8 cellular contexts compared by ENCODE assay signal in genomic region chr20:54219751-54220426, GRCh38. TPM values are rescaled to one million over a fixed set of nuclear protein-coding genes. Genes with fewer than 3 reads are reported as not detected.
DNase-seq lines count a peak whose midpoint lies in the region; ATAC-seq and TF ChIP-seq lines count a peak whose summit lies in the region.

No MANE protein-coding gene starts in this region.

- H3K36me3 ChIP-seq in adrenal gland (replicated peaks in 1 of 2) = peaks cover 0 to 6% of the 10 kb centered on the region in 2 donors
- H3K36me3 ChIP-seq in left lung = peaks cover 0 to 24% of the 10 kb centered on the region in 2 donors

- no peaks in the 10 kb centered on the region for H3K9me3 Mint-ChIP-seq in activated T-helper 2 cell treated with anti-CD3 and anti-CD28 coated beads, Interferon-gamma antibody, Interleukin-2, Interleukin-4, amounts not matched to agents 10 μg/mL and 5 μg/mL and 100 μg/mL, durations not matched to agents 14 hours and 24 hours and 36 hours

- TF ChIP-seq POLR2A in adrenal gland (IDR thresholded peaks at IDR 0.05) = no peak

- H3K27ac Mint-ChIP-seq in activated T-helper 2 cell treated with anti-CD3 and anti-CD28 coated beads, Interferon-gamma antibody, Interleukin-2, Interleukin-4, amounts not matched to agents 10 μg/mL and 5 μg/mL and 100 μg/mL, durations not matched to agents 14 hours and 24 hours and 36 hours = no peak overlapping the region

- H3K4me1 ChIP-seq in adrenal gland (replicated peaks in 1 of 2) (peaks cover 9 to 16% of the 10 kb centered on the region in 2 donors), left lung (peaks cover 0 to 8% of the 10 kb centered on the region in 2 donors)

- no peak overlapping the region for H3K4me3 Mint-ChIP-seq in activated T-helper 2 cell treated with anti-CD3 and anti-CD28 coated beads, Interferon-gamma antibody, Interleukin-2, Interleukin-4, amounts not matched to agents 10 μg/mL and 5 μg/mL and 100 μg/mL, durations not matched to agents 14 hours and 24 hours and 36 hours (ENCODE audit: low read depth)

- H3K4me1 Mint-ChIP-seq in activated T-helper 2 cell treated with anti-CD3 and anti-CD28 coated beads, Interferon-gamma antibody, Interleukin-2, Interleukin-4, amounts not matched to agents 10 μg/mL and 5 μg/mL and 100 μg/mL, durations not matched to agents 14 hours and 24 hours and 36 hours (ENCODE audit: low read depth) = peaks cover 16% of the 10 kb centered on the region

- no peak overlapping the region for H3K27ac ChIP-seq in adrenal gland
- no peak overlapping the region for H3K27ac ChIP-seq in left lung

- peaks cover 28% of the 10 kb centered on the region for H3K36me3 Mint-ChIP-seq in activated T-helper 2 cell treated with anti-CD3 and anti-CD28 coated beads, Interferon-gamma antibody, Interleukin-2, Interleukin-4, amounts not matched to agents 10 μg/mL and 5 μg/mL and 100 μg/mL, durations not matched to agents 14 hours and 24 hours and 36 hours (ENCODE audit: low read depth)

- H3K27me3 Mint-ChIP-seq in activated T-helper 2 cell treated with anti-CD3 and anti-CD28 coated beads, Interferon-gamma antibody, Interleukin-2, Interleukin-4, amounts not matched to agents 10 μg/mL and 5 μg/mL and 100 μg/mL, durations not matched to agents 14 hours and 24 hours and 36 hours (ENCODE audit: low read depth) = no peaks in the 10 kb centered on the region

- ATAC-seq in left lung (peak; percentile 52), GM18873 (IDR thresholded peaks at IDR 0.05; ENCODE audit: low FRiP score, unreplicated experiment) (no peak)

- no peaks in the 10 kb centered on the region for H3K27me3 ChIP-seq in adrenal gland
- H3K27me3 ChIP-seq in left lung = no peaks in the 10 kb centered on the region

- no peaks in the 10 kb centered on the region for H3K9me3 ChIP-seq in adrenal gland (replicated peaks in 1 of 3)
- H3K9me3 ChIP-seq in left lung = no peaks in the 10 kb centered on the region

- WGBS in adrenal gland, 4 donors = 71 to 78% (median 76%) methylated on average over 6 of the region's 6 CpGs

- no peak overlapping the region for H3K4me3 ChIP-seq in adrenal gland
- no peak overlapping the region for H3K4me3 ChIP-seq in left lung

- TF ChIP-seq CTCF in adrenal gland (IDR thresholded peaks at IDR 0.05) = peak; percentile 13 to 67 (median 56)
- peak; percentile 29 to 36 for TF ChIP-seq CTCF in left lung (IDR thresholded peaks at IDR 0.05)

- DNase-seq in COR-L47 (lab: John Stamatoyannopoulos, UW) (peak; percentile 6), HuH-7.5 (ENCODE audit: low spot score) (peak; percentile 83), adrenal gland (no peak), left lung (no peak), NCI-H2107 (lab: John Stamatoyannopoulos, UW) (no peak)
- DNase-seq in stimulated activated CD4-positive, alpha-beta T cell treated with anti-CD3 and anti-CD28 coated beads, Interleukin-4, amount 100 ng/mL, for 1 hour = no peak
- DNase-seq in activated T-helper 2 cell treated with anti-CD3 and anti-CD28 coated beads, Interferon-gamma antibody, Interleukin-2, Interleukin-4, amounts not matched to agents 10 μg/mL and 5 μg/mL and 100 μg/mL, durations not matched to agents 14 hours and 24 hours and 36 hours (ENCODE audit: low spot score) = no peak

- intact Hi-C loops in adrenal gland (cut with DNase I) (loop anchor here (5.0 kb wide), 1 partner anchor 422 kb away; no protein-coding TSS in a partner anchor), left lung (cut with DNase I) (loop anchor here in 1 of 2 donors (5.0 kb wide), 1 partner anchor 427 kb away; no protein-coding TSS in a partner anchor)
- intact Hi-C loops in activated T-helper 2 cell treated with anti-CD3 and anti-CD28 coated beads, Interferon-gamma antibody, Interleukin-2, Interleukin-4, amounts not matched to agents 10 μg/mL and 5 μg/mL and 100 μg/mL, durations not matched to agents 14 hours and 24 hours and 36 hours (cut with micrococcal nuclease) = loop anchor here (5.0 to 10.0 kb wide), 2 partner anchors 67 to 255 kb away; partner anchors contain the start of gene DOK5

RNA-seq across cellular contexts. Expression of gene PFDN4, which starts 12.0 kb away (rescaled TPM):
- total RNA-seq in adrenal gland = 10 to 100 TPM; 18.7 to 89.2 (median 31.5) TPM
- 10 to 100 TPM; 47.3 to 59.1 (median 55.6) TPM for polyA plus RNA-seq in adrenal gland
- 10 to 100 TPM; 16.7 to 17.3 TPM for total RNA-seq in left lung
- 52.2 and 55.1 TPM in 2 replicates for total RNA-seq in activated T-helper 2 cell treated with anti-CD3 and anti-CD28 coated beads, Interferon-gamma antibody, Interleukin-2, Interleukin-4, amounts not matched to agents 10 μg/mL and 5 μg/mL and 100 μg/mL, durations not matched to agents 14 hours and 24 hours and 36 hours

RNA-seq across cellular contexts. Expression of gene CYP24A1, which starts 46.1 kb away (rescaled TPM):
- not detected for total RNA-seq in adrenal gland
- polyA plus RNA-seq in adrenal gland = under 1 TPM in 1 of 3 donors, not detected in 2; 0.09 TPM
- total RNA-seq in left lung = 1 to 10 TPM in 1 of 2 donors, under 1 TPM in 1; 0.64 to 3.4 TPM
- total RNA-seq in activated T-helper 2 cell treated with anti-CD3 and anti-CD28 coated beads, Interferon-gamma antibody, Interleukin-2, Interleukin-4, amounts not matched to agents 10 μg/mL and 5 μg/mL and 100 μg/mL, durations not matched to agents 14 hours and 24 hours and 36 hours = not detected in 2 replicates

Comparison
In these comparisons a context has a peak if more than half of its experiments do, and no peak if none do; other contexts are left out.
1. DNase-seq: peak in COR-L47 (single experiment) and HuH-7.5 (single experiment); none in adrenal gland (0 of 7), left lung (0 of 2), stimulated activated CD4-positive, alpha-beta T cell treated with anti-CD3 and anti-CD28 coated beads, Interleukin-4, amount 100 ng/mL, for 1 hour (single experiment), NCI-H2107 (single experiment) and activated T-helper 2 cell treated with anti-CD3 and anti-CD28 coated beads, Interferon-gamma antibody, Interleukin-2, Interleukin-4, amounts not matched to agents 10 μg/mL and 5 μg/mL and 100 μg/mL, durations not matched to agents 14 hours and 24 hours and 36 hours (single experiment).